ENCODE assay signal across 8 cellular contexts in genomic region chrX:55135171-55135570, GRCh38. TPM values are rescaled to one million over a fixed set of nuclear protein-coding genes. Genes with fewer than 3 reads are reported as not detected.
DNase-seq lines count a peak whose midpoint lies in the region; ATAC-seq and TF ChIP-seq lines count a peak whose summit lies in the region.

No MANE protein-coding gene starts in this region.

- no peak overlapping the region for H3K9ac ChIP-seq in HCT116 (ENCODE audit: low read length)

- H3K79me2 ChIP-seq in HCT116 (ENCODE audit: insufficient read depth, low read length), result no peaks in the 10 kb centered on the region

- no TSS peak for BruUV-seq in HCT116 (replicated peaks; lab: Mats Ljungman, UMichigan)

- no peak overlapping the region for H3K27ac ChIP-seq in CD4-positive, alpha-beta memory T cell (ENCODE audit: low read depth, low read length)
- H3K27ac ChIP-seq in HCT116 (ENCODE audit: low read depth, low read length), result no peak overlapping the region

- no peak overlapping the region for H3K4me2 ChIP-seq in HCT116 (ENCODE audit: low read length)

- intact Hi-C loops in CD4-positive, alpha-beta memory T cell (cut with micrococcal nuclease), result loop anchor here (2.0 to 10.0 kb wide), 2 partner anchors 580 to 1114 kb away; partner anchors contain the start of gene RRAGB
- intact Hi-C loops in HCT116 (cut with micrococcal nuclease) (loop anchor here (1.0 to 10.0 kb wide), 4 partner anchors 25 to 208 kb away; no protein-coding TSS in a partner anchor), mucosa of descending colon (cut with DNase I, micrococcal nuclease) (no loop called here)

- TF ChIP-seq CTCF in HCT116 (IDR thresholded peaks at IDR 0.05 in 2 of 3, conservative IDR thresholded peaks at IDR 0.05 in 1 of 3; ENCODE audit: borderline replicate concordance in 1 of 3, insufficient read depth in 1 of 3, low read depth in 2 of 3, low read length in 2 of 3) (peak; percentile 38 to 45 (median 40); a peak in 5 of 6 replicates), mucosa of descending colon (IDR thresholded peaks at IDR 0.05) (no peak)

- TF ChIP-seq POLR2A in HCT116 (IDR thresholded peaks at IDR 0.05; ENCODE audit: borderline replicate concordance, extremely low read depth, insufficient read depth, insufficient read length), result no peak

- no peaks in the 10 kb centered on the region for H3K9me3 ChIP-seq in CD4-positive, alpha-beta memory T cell (ENCODE audit: control insufficient read depth in 1 of 2, low read length in 2 of 2)
- H3K9me3 ChIP-seq in HCT116 (ENCODE audit: control insufficient read depth in 1 of 2, insufficient read depth in 1 of 2, low read depth in 1 of 2, low read length in 2 of 2) (no peaks in the 10 kb centered on the region), mucosa of descending colon (no peaks in the 10 kb centered on the region)

- no peak overlapping the region for H3K4me3 ChIP-seq in CD4-positive, alpha-beta memory T cell (ENCODE audit: low read length in 2 of 2)
- no peak overlapping the region for H3K4me3 ChIP-seq in HCT116 (replicated peaks in 1 of 2; ENCODE audit: low read depth in 1 of 2, low read length in 2 of 2)
- H3K4me3 ChIP-seq in mucosa of descending colon, result no peak overlapping the region

- H3K4me3 Mint-ChIP-seq in CD4-positive, alpha-beta memory T cell, result no peak overlapping the region

- no peak overlapping the region for H3K27ac Mint-ChIP-seq in CD4-positive, alpha-beta memory T cell

- no peaks in the 10 kb centered on the region for H3K27me3 Mint-ChIP-seq in CD4-positive, alpha-beta memory T cell

- no peaks in the 10 kb centered on the region for H3K36me3 ChIP-seq in CD4-positive, alpha-beta memory T cell (ENCODE audit: insufficient read depth, low read length)
- H3K36me3 ChIP-seq in HCT116 (ENCODE audit: control insufficient read depth in 1 of 2, insufficient read depth in 2 of 2, low read length in 2 of 2) (no peaks in the 10 kb centered on the region), mucosa of descending colon (ENCODE audit: low read depth) (no peaks in the 10 kb centered on the region)

- no peaks in the 10 kb centered on the region for H3K4me1 ChIP-seq in CD4-positive, alpha-beta memory T cell (ENCODE audit: insufficient read depth, low read length)
- H3K4me1 ChIP-seq in HCT116 (ENCODE audit: control insufficient read depth in 1 of 2, insufficient read depth in 2 of 2, low read length in 2 of 2) (no peaks in the 10 kb centered on the region), mucosa of descending colon (ENCODE audit: low read depth) (no peaks in the 10 kb centered on the region)

- CTCF ChIA-PET in CD4-positive, alpha-beta memory T cell (lab: Charles Lee; ENCODE audit: partially characterized antibody), result interaction anchor here (1.3 to 1.5 kb wide), 3 partner anchors 209 to 1114 kb away, joined by 3 to 6 read pairs (median 4); no protein-coding TSS in a partner anchor
- CTCF ChIA-PET in HCT116 (lab: Charles Lee), result interaction anchor here (1.5 kb wide), 1 partner anchor 582 kb away, joined by 5 read pairs; the partner anchor contains the start of gene RRAGB

- no peak overlapping the region for H2AFZ ChIP-seq in HCT116 (ENCODE audit: low read depth, low read length, poor library complexity, severe bottlenecking)

- TF ChIP-seq RAD21 in HCT116 (IDR thresholded peaks at IDR 0.05; ENCODE audit: low read depth), result peak; percentile 65

- H3K9me3 Mint-ChIP-seq in CD4-positive, alpha-beta memory T cell, result no peaks in the 10 kb centered on the region

- no peaks in the 10 kb centered on the region for H4K20me1 ChIP-seq in HCT116 (ENCODE audit: insufficient read depth)

- peak; percentile 8 to 42 (median 11) for DNase-seq in CD4-positive, alpha-beta memory T cell
- peak; percentile 2 for DNase-seq in HCT116 (ENCODE audit: low read depth, low spot score)
- peak; percentile 1 for DNase-seq in T-helper 9 cell
- DNase-seq in dermis blood vessel endothelial cell, result peak; percentile 61
- peak in 2 of 3 donors; percentile 55 to 59 for DNase-seq in mucosa of descending colon
- no peak for DNase-seq in NCI-H524 treated with DMSO at 0.1 percent for 48 hours (lab: John Stamatoyannopoulos, UW)

- H3K4me1 Mint-ChIP-seq in CD4-positive, alpha-beta memory T cell, result no peaks in the 10 kb centered on the region

- POLR2A ChIA-PET in CD4-positive, alpha-beta memory T cell (lab: Charles Lee; ENCODE audit: partially characterized antibody), result interaction anchor here (0.9 to 1.0 kb wide), 2 partner anchors 354 to 582 kb away, joined by 3 to 4 read pairs; partner anchors contain the start of genes RRAGB and USP51
- POLR2A ChIA-PET in HCT116 (lab: Charles Lee), result no interaction called here

- no peaks in the 10 kb centered on the region for H3K27me3 ChIP-seq in CD4-positive, alpha-beta memory T cell (ENCODE audit: insufficient read depth, low read length)
- no peaks in the 10 kb centered on the region for H3K27me3 ChIP-seq in HCT116 (ENCODE audit: insufficient read depth, low read length)

- no peaks in the 10 kb centered on the region for H3K9me2 ChIP-seq in HCT116 (ENCODE audit: insufficient read depth)

- RAD21 ChIA-PET in HCT116 (lab: Charles Lee; ENCODE audit: low non-redundant PET in 1 of 2, low total read pairs in 2 of 2, uncharacterized antibody in 2 of 2, unreplicated experiment in 2 of 2), result no interaction called here

- H3K36me3 Mint-ChIP-seq in CD4-positive, alpha-beta memory T cell, result no peaks in the 10 kb centered on the region

- ATAC-seq in HCT116 (peak; percentile 57), mucosa of descending colon (peak; percentile 82), HG02610 (IDR thresholded peaks at IDR 0.05; ENCODE audit: unreplicated experiment) (no peak), GM21723 (IDR thresholded peaks at IDR 0.05; ENCODE audit: unreplicated experiment) (no peak)

TF ChIP-seq in HCT116, 20 proteins besides CTCF, POLR2A, EP300 and RAD21:
- TF ChIP-seq JUND (IDR thresholded peaks at IDR 0.05) (no peak), SIN3A (IDR thresholded peaks at IDR 0.05; ENCODE audit: low read depth) (no peak), MAX (IDR thresholded peaks at IDR 0.05) (no peak), SRF (IDR thresholded peaks at IDR 0.05; ENCODE audit: low read depth) (no peak), SP1 (IDR thresholded peaks at IDR 0.05; ENCODE audit: low read depth) (no peak), EZH2phosphoT487 (IDR thresholded peaks at IDR 0.05; ENCODE audit: borderline replicate concordance) (no peak), CBX3 (IDR thresholded peaks at IDR 0.05; ENCODE audit: low read depth) (no peak), ZNF274 (IDR thresholded peaks at IDR 0.05; ENCODE audit: low read depth, low read length) (no peak), CEBPB (IDR thresholded peaks at IDR 0.05; ENCODE audit: low read depth) (no peak), ZFX (IDR thresholded peaks at IDR 0.05) (no peak), TCF7L2 (IDR thresholded peaks at IDR 0.05; ENCODE audit: borderline replicate concordance, extremely low read depth, insufficient read depth, insufficient read length) (no peak), ELF1 (IDR thresholded peaks at IDR 0.05; ENCODE audit: borderline replicate concordance, low read depth) (no peak), ZBTB33 (IDR thresholded peaks at IDR 0.05; ENCODE audit: extremely low read depth, insufficient replicate concordance, low read length) (no peak), EZH2 (IDR thresholded peaks at IDR 0.05) (no peak), EGR1 (IDR thresholded peaks at IDR 0.05; ENCODE audit: low read depth) (no peak), POLR2AphosphoS5 (IDR thresholded peaks at IDR 0.05; ENCODE audit: low read depth, low read length) (no peak), YY1 (IDR thresholded peaks at IDR 0.05; ENCODE audit: extremely low read depth, insufficient replicate concordance, low read depth, low read length) (no peak), ATF3 (IDR thresholded peaks at IDR 0.05) (no peak)

RNA-seq across cellular contexts. Expression of gene PAGE2, which starts 46.4 kb away (rescaled TPM):
- total RNA-seq in CD4-positive, alpha-beta memory T cell, result not detected
- polyA plus RNA-seq in CD4-positive, alpha-beta memory T cell, result not detected
- total RNA-seq in HCT116 (2021; ENCODE audit: unreplicated experiment), result not detected
- polyA plus RNA-seq in HCT116 (2012), result not detected in 2 replicates
- not detected in 2 replicates for total RNA-seq in dermis blood vessel endothelial cell
- total RNA-seq in mucosa of descending colon, result not detected

Comparison
In these comparisons a context has a peak if more than half of its experiments do, and no peak if none do; other contexts are left out.
1. ATAC-seq: peak in HCT116 (single experiment) and mucosa of descending colon (single experiment); none in HG02610 (single experiment) and GM21723 (single experiment).
2. intact Hi-C loops: an anchor here in CD4-positive, alpha-beta memory T cell (2.0 to 10.0 kb wide) and HCT116 (1.0 to 10.0 kb wide); none called in mucosa of descending colon.